Comparison of ENCODE assay signal across 14 cellular contexts in the genomic region with DNA sequence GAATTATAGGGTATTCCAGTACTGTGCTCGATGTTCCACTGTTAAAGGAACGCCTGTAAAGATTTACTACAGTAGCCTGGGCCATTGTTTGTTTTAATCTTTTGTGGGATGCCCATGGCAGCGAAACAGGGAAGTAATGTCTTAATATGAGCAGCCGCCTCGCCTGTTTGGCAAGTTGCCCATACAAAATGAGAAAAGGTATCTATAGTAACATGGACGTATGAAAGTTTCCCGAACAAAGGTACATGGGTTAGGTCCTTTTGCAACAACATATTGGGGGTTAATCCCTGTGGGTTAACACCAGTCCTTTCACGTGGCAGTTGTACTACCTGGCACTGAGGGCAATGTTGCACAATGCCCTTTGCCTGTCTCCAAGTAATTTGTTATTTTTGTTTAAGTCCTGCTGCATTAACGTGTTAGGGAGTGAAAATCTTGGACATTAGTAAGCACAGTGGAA. TPM values are rescaled to one million over a fixed set of nuclear protein-coding genes. Genes with fewer than 3 reads are reported as not detected.
DNase-seq lines count a peak whose midpoint lies in the region; FAIRE-seq and TF ChIP-seq lines count a peak whose summit lies in the region.
"Had no signal": no experiment of that assay in that cellular context is flagged by ENCODE, and none has a peak within 500 bp of the region (broad histone marks: within the 10 kb centered on the region; RNA-seq: fewer than 3 reads in every experiment).

No MANE protein-coding gene starts in this region.

- no peak overlapping the region for H2BK5ac ChIP-seq in H1 (ENCODE audit: low read depth, low read length)

- no peaks in the 10 kb centered on the region for H3K36me3 ChIP-seq in Karpas-422 (ENCODE audit: insufficient read depth, low read length)
- H3K36me3 ChIP-seq in H1 (ENCODE audit: control insufficient read depth in 2 of 4, insufficient read depth in 4 of 4, low read length in 3 of 4) = peaks cover 0 to 4% (median 0%) of the 10 kb centered on the region in 4 experiments; a peak in 1 of 8 replicates
- no peaks in the 10 kb centered on the region for H3K36me3 ChIP-seq in parathyroid adenoma (ENCODE audit: control insufficient read depth, insufficient read depth, low read length)
- H3K36me3 ChIP-seq in ascending aorta = no peaks in the 10 kb centered on the region

- no peak overlapping the region for H2BK120ac ChIP-seq in H1 (replicated peaks; ENCODE audit: low read depth, low read length)

- no peak for TF ChIP-seq CTCF in H1 (IDR thresholded peaks at IDR 0.05; ENCODE audit: control extremely low read depth in 1 of 3, insufficient read depth in 1 of 3, low read depth in 1 of 3, low read length in 3 of 3)
- no peak for TF ChIP-seq CTCF in parathyroid adenoma (IDR thresholded peaks at IDR 0.05)
- no peak for TF ChIP-seq CTCF in ascending aorta (IDR thresholded peaks at IDR 0.05)
- no peak for TF ChIP-seq CTCF in HFFc6 (IDR thresholded peaks at IDR 0.05)

- no peak overlapping the region for H3K23ac ChIP-seq in H1 (ENCODE audit: insufficient read length)

- no peak overlapping the region for H3K14ac ChIP-seq in H1 (ENCODE audit: insufficient read length)

- H3K27ac Mint-ChIP-seq in HFFc6 = no peak overlapping the region

- H3K23me2 ChIP-seq in H1 (ENCODE audit: low read depth, low read length) = no peaks in the 10 kb centered on the region

- no peak overlapping the region for H4K5ac ChIP-seq in H1 (ENCODE audit: insufficient read length, low read depth, low read length)

- H3K4me2 ChIP-seq in Karpas-422 (ENCODE audit: low read depth, low read length, poor library complexity, severe bottlenecking) (no peak overlapping the region), H1 (ENCODE audit: insufficient read depth in 1 of 2, low read depth in 2 of 2, low read length in 2 of 2) (no peak overlapping the region), parathyroid adenoma (ENCODE audit: low read length) (peak overlapping the region; percentile 48)

- H4K20me1 ChIP-seq in Karpas-422 (ENCODE audit: insufficient read depth, low read depth, low read length) (no peaks in the 10 kb centered on the region), H1 (replicated peaks in 1 of 2; ENCODE audit: control insufficient read depth in 1 of 2, insufficient read depth in 2 of 2, low read length in 2 of 2) (no peaks in the 10 kb centered on the region)

- H3K18ac ChIP-seq in H1 (ENCODE audit: extremely low read depth, low read length) = no peak overlapping the region

- H3K9me2 ChIP-seq in Karpas-422 (replicated peaks; ENCODE audit: insufficient read depth, low read length) = no peaks in the 10 kb centered on the region

- no peak for TF ChIP-seq POLR2A in H1 (IDR thresholded peaks at IDR 0.05; ENCODE audit: control extremely low read depth in 1 of 2, low read depth in 2 of 2, low read length in 2 of 2)

- H3K4me3 ChIP-seq in Karpas-422 (ENCODE audit: low read length) = no peak overlapping the region
- no peak overlapping the region for H3K4me3 ChIP-seq in H1 (ENCODE audit: extremely low read depth in 1 of 4, insufficient read depth in 2 of 4, low read depth in 3 of 4, low read length in 4 of 4)
- H3K4me3 ChIP-seq in parathyroid adenoma (ENCODE audit: low read depth, low read length) = peak overlapping the region; percentile 20
- H3K4me3 ChIP-seq in ascending aorta = no peak overlapping the region

- no peak for TF ChIP-seq EP300 in H1 (IDR thresholded peaks at IDR 0.05; ENCODE audit: borderline replicate concordance in 1 of 2, low read depth in 2 of 2, low read length in 2 of 2)

- intact Hi-C loops in ascending aorta (cut with DNase I) = no loop called here

- no peak overlapping the region for H2BK12ac ChIP-seq in H1 (ENCODE audit: low read depth, low read length)

- H3K4me1 Mint-ChIP-seq in HFFc6 (ENCODE audit: low read depth) = peaks cover 15% of the 10 kb centered on the region

- H3K79me1 ChIP-seq in H1 (ENCODE audit: low read depth, low read length) = no peaks in the 10 kb centered on the region

- no peak overlapping the region for H3K56ac ChIP-seq in H1 (replicated peaks; ENCODE audit: insufficient read length, low read depth, low read length)

- TF ChIP-seq RAD21 in H1 (IDR thresholded peaks at IDR 0.05 in 1 of 2, conservative IDR thresholded peaks at IDR 0.05 in 1 of 2; ENCODE audit: low read depth in 2 of 2, low read length in 2 of 2) = no peak

- H2AFZ ChIP-seq in Karpas-422 (ENCODE audit: low read length) (no peak overlapping the region), H1 (ENCODE audit: low read length) (no peak overlapping the region), parathyroid adenoma (peak overlapping the region; percentile 58)

- H3K4me3 Mint-ChIP-seq in HFFc6 = no peak overlapping the region
- H3K4me3 Mint-ChIP-seq: activated T-cell treated with anti-CD3 and anti-CD28 coated beads, Interleukin-2, amount 50 U/mL, for 4 hours had no signal

- H3K9me3 ChIP-seq in Karpas-422 (ENCODE audit: low read length) (peaks cover 7% of the 10 kb centered on the region), H1 (ENCODE audit: insufficient read depth in 2 of 2, low read depth in 1 of 2, low read length in 1 of 2) (peaks cover 6 to 8% of the 10 kb centered on the region in 2 experiments), parathyroid adenoma (ENCODE audit: control insufficient read depth, low read length) (no peaks in the 10 kb centered on the region), ascending aorta (no peaks in the 10 kb centered on the region)

- no peaks in the 10 kb centered on the region for H3K27me3 ChIP-seq in Karpas-422 (ENCODE audit: low read length)
- H3K27me3 ChIP-seq in H1 (replicated peaks in 1 of 4; ENCODE audit: control insufficient read depth in 3 of 4, extremely low read depth in 1 of 4, insufficient read depth in 3 of 4, low read length in 3 of 4) = no peaks in the 10 kb centered on the region
- no peaks in the 10 kb centered on the region for H3K27me3 ChIP-seq in parathyroid adenoma (ENCODE audit: control insufficient read depth, insufficient read depth, low read length)
- no peaks in the 10 kb centered on the region for H3K27me3 ChIP-seq in ascending aorta
- H3K27me3 ChIP-seq: foreskin keratinocyte had no signal

- no peak overlapping the region for H2AK5ac ChIP-seq in H1 (ENCODE audit: low read depth, low read length)

- H4K8ac ChIP-seq in H1 (ENCODE audit: extremely low read depth, insufficient read depth, low read length) = no peak overlapping the region

- WGBS in H1 (ENCODE audit: extremely low coverage in 1 of 2, insufficient coverage in 1 of 2, insufficient read length in 1 of 2, insufficient replicate concordance in 2 of 2, low coverage in 1 of 2, low lambda C conversion rate in 2 of 2, missing lambda C conversion rate in 1 of 2), 2 experiments = 91% methylated on average over 9 of the region's 9 CpGs; no CpG with 5 or more reads in 1 of the 2 experiments

- H3K4me1 ChIP-seq in Karpas-422 (ENCODE audit: low read length) = peaks cover 7% of the 10 kb centered on the region
- no peaks in the 10 kb centered on the region for H3K4me1 ChIP-seq in H1 (replicated peaks in 1 of 4; ENCODE audit: control insufficient read depth in 3 of 4, insufficient read depth in 4 of 4, low read length in 3 of 4)
- peaks cover 13% of the 10 kb centered on the region for H3K4me1 ChIP-seq in parathyroid adenoma
- H3K4me1 ChIP-seq in ascending aorta = no peaks in the 10 kb centered on the region

- no peak overlapping the region for H4K91ac ChIP-seq in H1 (replicated peaks; ENCODE audit: insufficient read length, low read length)

- no peak overlapping the region for H2BK20ac ChIP-seq in H1 (ENCODE audit: low read length)

- CTCF ChIA-PET in H1 (lab: Charles Lee; ENCODE audit: partially characterized antibody) = interaction anchor here (2.0 kb wide), 1 partner anchor 8 kb away, joined by 9 read pairs; no protein-coding TSS in a partner anchor

- POLR2A ChIA-PET in H1 (lab: Charles Lee; ENCODE audit: partially characterized antibody) = no interaction called here

- no peak overlapping the region for H3K4ac ChIP-seq in H1 (replicated peaks; ENCODE audit: insufficient read length, low read depth, low read length)

- H3K9me3 Mint-ChIP-seq in HFFc6 = peaks cover 9% of the 10 kb centered on the region

- H3K9ac ChIP-seq in Karpas-422 (ENCODE audit: low read length) = no peak overlapping the region
- no peak overlapping the region for H3K9ac ChIP-seq in H1 (replicated peaks in 1 of 4; ENCODE audit: extremely low read depth in 1 of 4, low read depth in 3 of 4, low read length in 3 of 4)
- no peak overlapping the region for H3K9ac ChIP-seq in parathyroid adenoma

- no peak overlapping the region for H2BK15ac ChIP-seq in H1 (ENCODE audit: low read length)

- H3K79me2 ChIP-seq in Karpas-422 (ENCODE audit: low read length) (no peaks in the 10 kb centered on the region), H1 (ENCODE audit: control insufficient read depth in 1 of 2, insufficient read depth in 2 of 2, low read length in 2 of 2) (no peaks in the 10 kb centered on the region), parathyroid adenoma (no peaks in the 10 kb centered on the region)

- H3K36me3 Mint-ChIP-seq in HFFc6 (ENCODE audit: low read depth) = peaks cover 8% of the 10 kb centered on the region; the same call in 1 of the 2 replicates

- DNase-seq in Karpas-422 (peak; percentile 53), NCI-H2227 (lab: John Stamatoyannopoulos, UW; ENCODE audit: unreplicated experiment) (peak; percentile 73), H1 (ENCODE audit: low read depth in 1 of 2, low spot score in 2 of 2) (no peak), HuH-7 (ENCODE audit: low spot score) (no peak), SHP77 treated with DMSO at 0.1 percent for 48 hours (lab: John Stamatoyannopoulos, UW) (no peak), ascending aorta (ENCODE audit: low spot score in 2 of 2) (no peak), HFFc6 (no peak)
- DNase-seq: activated T-cell treated with anti-CD3 and anti-CD28 coated beads, Interleukin-2, amount 50 U/mL, for 4 hours had no signal

- peaks cover 6% of the 10 kb centered on the region for H3K27me3 Mint-ChIP-seq in HFFc6 (ENCODE audit: insufficient read depth)

- H3K27ac ChIP-seq in Karpas-422 (ENCODE audit: low read length) (no peak overlapping the region), H1 (ENCODE audit: low read depth, low read length) (no peak overlapping the region), parathyroid adenoma (peak overlapping the region; percentile 97), ascending aorta (no peak overlapping the region)
- H3K27ac ChIP-seq: foreskin keratinocyte had no signal

- no peak for FAIRE-seq in H1 (lab: Jason Lieb, UNC)
- FAIRE-seq: TTC549 had no signal

RNA-seq across cellular contexts. Expression of a gene that starts 21.1 kb away (rescaled TPM):
- not detected in 2 replicates for total RNA-seq in Karpas-422 (2014; rRNA removed; shearing (Covaris generic); ENCODE audit: low replicate concordance)
- 1.8 and 3.9 TPM in 2 replicates for total RNA-seq in H1 (2021; fragmentation: NEBNext Ultra II Directional; extraction: Animal tissue kit (Norgen Biotek cat#: 25700))
- 1.1 and 1.6 TPM in 2 replicates for polyA plus RNA-seq in H1 (2011; rRNA removed)
- polyA plus RNA-seq in H1 (2011; cell fraction: cytosol; rRNA removed) = 1.1 TPM
- polyA plus RNA-seq in H1 (2011; cell fraction: nucleus; rRNA removed) = 1.5 TPM
- 0.95 to 2.5 TPM (median 1.8 TPM) in 4 replicates for polyA plus RNA-seq in H1 (2012, experiment 1 of 2)
- polyA plus RNA-seq in H1 (2012, experiment 2 of 2) = 0.20 TPM
- 3.9 TPM for polyA plus RNA-seq in H1 (2013, experiment 1 of 2)
- polyA plus RNA-seq in H1 (2013, experiment 2 of 2) = 5.4 TPM
- polyA minus RNA-seq in H1 (2011; rRNA and poly(A)+ RNA removed) = 2.7 and 3.3 TPM in 2 replicates
- polyA minus RNA-seq in H1 (2011; cell fraction: cytosol; rRNA and poly(A)+ RNA removed) = 0.88 TPM
- polyA minus RNA-seq in H1 (2011; cell fraction: nucleus; rRNA and poly(A)+ RNA removed) = 1.4 TPM
- not detected for total RNA-seq in ascending aorta
- under 1 TPM in 1 of 6 experiments, not detected in 5; 0.06 TPM for total RNA-seq in HFFc6 (2021; fragmentation: NEBNext Ultra II Directional; extraction: Animal tissue kit (Norgen Biotek cat#: 25700))
- total RNA-seq: cardiac septum, HT1080, lung microvascular endothelial cell had no signal

Comparison
In these comparisons a context has a peak if more than half of its experiments do, and no peak if none do; other contexts are left out.
1. DNase-seq: peak in Karpas-422 (single experiment) and NCI-H2227 (single experiment); none in H1 (0 of 2), HuH-7 (single experiment), SHP77 treated with DMSO at 0.1 percent for 48 hours (single experiment), ascending aorta (0 of 2) and HFFc6 (single experiment).